Comparison of ENCODE assay signal across 18 cellular contexts in the genomic region with DNA sequence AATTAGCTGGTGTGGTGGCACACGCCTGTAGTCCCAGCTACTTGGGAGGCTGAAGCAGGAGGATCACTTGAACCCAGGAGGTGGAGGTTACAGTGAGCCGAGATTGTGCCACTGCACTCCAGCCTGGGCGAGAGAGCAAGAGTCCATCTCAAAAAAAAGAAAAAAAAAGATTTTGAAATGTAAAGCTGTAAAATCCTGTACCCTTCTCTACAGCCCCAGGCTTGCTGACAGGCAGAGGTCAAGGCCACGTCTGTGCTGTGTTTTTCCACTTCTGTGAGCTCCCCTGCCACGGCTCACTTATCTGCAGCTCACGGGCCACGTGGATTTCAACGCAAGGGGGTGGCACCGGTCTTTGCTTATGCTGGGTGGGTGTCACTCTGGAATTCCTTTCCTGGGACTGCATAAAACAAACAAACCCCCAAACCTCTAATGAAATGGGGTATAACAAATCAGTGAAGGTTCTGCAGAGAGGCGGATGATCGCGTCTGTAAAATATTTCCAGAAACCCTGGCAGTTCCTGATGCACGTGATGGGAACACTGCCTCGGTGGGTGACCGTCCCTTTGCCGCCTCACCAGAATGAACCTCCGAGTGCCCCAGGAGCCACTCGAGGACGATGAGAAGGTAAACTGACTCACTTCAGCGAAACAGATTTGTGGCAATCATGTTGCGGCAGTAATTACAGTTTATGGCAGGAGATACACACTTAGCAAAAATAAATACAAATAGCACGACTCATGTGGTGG. TPM values are rescaled to one million over a fixed set of nuclear protein-coding genes. Genes with fewer than 3 reads are reported as not detected.
A peak's percentile ranks its signal among the peaks of the same experiment; 100 is the strongest.
DNase-seq lines count a peak whose midpoint lies in the region; ATAC-seq and TF ChIP-seq lines count a peak whose summit lies in the region.
"Had no signal": no experiment of that assay in that cellular context is flagged by ENCODE, and none has a peak within 500 bp of the region (broad histone marks: within the 10 kb centered on the region; RNA-seq: fewer than 3 reads in every experiment).

No MANE protein-coding gene starts in this region.

- H2AFZ ChIP-seq in HCT116 (ENCODE audit: low read depth, low read length, poor library complexity, severe bottlenecking): no peak overlapping the region
- H2AFZ ChIP-seq in smooth muscle cell (ENCODE audit: low read depth): peak overlapping the region; percentile 54

- H3K79me2 ChIP-seq in HCT116 (ENCODE audit: insufficient read depth, low read length) (peaks cover 6% of the 10 kb centered on the region; the same call in 1 of the 2 replicates), smooth muscle cell (ENCODE audit: low read depth) (no peaks in the 10 kb centered on the region)

- no peak for ATAC-seq in HCT116
- ATAC-seq in stimulated activated effector memory CD8-positive, alpha-beta T cell treated with anti-CD3 and anti-CD28 coated beads, Interleukin-12 subunit alpha, Interleukin-12 subunit beta, amount 100 ng/mL, for 72 hours: no peak
- ATAC-seq: K562 had no signal

- WGBS in smooth muscle cell (ENCODE audit: low lambda C conversion rate): 52% methylated on average over 22 of the region's 22 CpGs

- TF ChIP-seq POLR2A in HCT116 (IDR thresholded peaks at IDR 0.05; ENCODE audit: borderline replicate concordance, extremely low read depth, insufficient read depth, insufficient read length): no peak

- no peak overlapping the region for H3K27ac Mint-ChIP-seq in stimulated activated effector memory CD8-positive, alpha-beta T cell treated with anti-CD3 and anti-CD28 coated beads, Interleukin-12 subunit alpha, Interleukin-12 subunit beta, amount 100 ng/mL, for 72 hours

- H4K20me1 ChIP-seq in BLaER1 (no peaks in the 10 kb centered on the region), HCT116 (ENCODE audit: insufficient read depth) (no peaks in the 10 kb centered on the region), smooth muscle cell (ENCODE audit: low read depth) (no peaks in the 10 kb centered on the region)

- TF ChIP-seq RAD21 in HCT116 (IDR thresholded peaks at IDR 0.05; ENCODE audit: low read depth): no peak

- DNase-seq in HCT116 (ENCODE audit: low read depth, low spot score) (no peak), choroid plexus epithelial cell (ENCODE audit: low read depth) (peak; percentile 40), smooth muscle cell (lab: John Stamatoyannopoulos, UW; ENCODE audit: unreplicated experiment) (no peak), HPDE6-E6E7 (ENCODE audit: extremely low spot score) (no peak), Ammon's horn (ENCODE audit: low spot score) (no peak)
- DNase-seq in stimulated activated effector memory CD8-positive, alpha-beta T cell treated with anti-CD3 and anti-CD28 coated beads, Interleukin-12 subunit alpha, Interleukin-12 subunit beta, amount 100 ng/mL, for 72 hours (ENCODE audit: low spot score in 2 of 2): no peak
- DNase-seq: C1 segment of cervical spinal cord, DND-41, GDM1, NCI-H1092 treated with DMSO at 0.1 percent for 48 hours, NCI-H2081, NCI-H510A, NCI-H774, SHP77 had no signal

- RAD21 ChIA-PET in HCT116 (lab: Charles Lee; ENCODE audit: low non-redundant PET in 1 of 2, low total read pairs in 2 of 2, uncharacterized antibody in 2 of 2, unreplicated experiment in 2 of 2): no interaction called here

- H3F3A ChIP-seq in smooth muscle cell (ENCODE audit: low read depth): no peaks in the 10 kb centered on the region

- H3K4me1 ChIP-seq in BLaER1 (peaks cover 43% of the 10 kb centered on the region), HCT116 (ENCODE audit: control insufficient read depth in 1 of 2, insufficient read depth in 2 of 2, low read length in 2 of 2) (peaks cover 16 to 46% of the 10 kb centered on the region in 2 experiments), smooth muscle cell (ENCODE audit: low read depth) (no peaks in the 10 kb centered on the region)

- BruUV-seq in HCT116 (replicated peaks; lab: Mats Ljungman, UMichigan): no TSS peak

- H3K9ac ChIP-seq in BLaER1: no peak overlapping the region
- H3K9ac ChIP-seq in HCT116 (ENCODE audit: low read length): no peak overlapping the region
- H3K9ac ChIP-seq in smooth muscle cell (ENCODE audit: low read depth): no peak overlapping the region

- H3K27me3 ChIP-seq in BLaER1 (no peaks in the 10 kb centered on the region; the same call in 1 of the 2 replicates), HCT116 (ENCODE audit: insufficient read depth, low read length) (no peaks in the 10 kb centered on the region), smooth muscle cell (ENCODE audit: low read depth) (no peaks in the 10 kb centered on the region)

- peaks cover 12% of the 10 kb centered on the region for H3K4me1 Mint-ChIP-seq in stimulated activated effector memory CD8-positive, alpha-beta T cell treated with anti-CD3 and anti-CD28 coated beads, Interleukin-12 subunit alpha, Interleukin-12 subunit beta, amount 100 ng/mL, for 72 hours

- H3K9me2 ChIP-seq in HCT116 (ENCODE audit: insufficient read depth): no peaks in the 10 kb centered on the region

- POLR2A ChIA-PET in HCT116 (lab: Charles Lee): interaction anchor here (1.6 kb wide), 1 partner anchor 13 kb away, joined by 5 read pairs; no protein-coding TSS in a partner anchor

- H3K9me3 ChIP-seq in BLaER1 (no peaks in the 10 kb centered on the region), HCT116 (ENCODE audit: control insufficient read depth in 1 of 2, insufficient read depth in 1 of 2, low read depth in 1 of 2, low read length in 2 of 2) (peaks cover 0 to 16% of the 10 kb centered on the region in 2 experiments; a peak in 1 of 4 replicates), smooth muscle cell (replicated peaks; ENCODE audit: low read depth) (no peaks in the 10 kb centered on the region)
- H3K9me3 ChIP-seq: HAP-1 had no signal

- H3K36me3 Mint-ChIP-seq in stimulated activated effector memory CD8-positive, alpha-beta T cell treated with anti-CD3 and anti-CD28 coated beads, Interleukin-12 subunit alpha, Interleukin-12 subunit beta, amount 100 ng/mL, for 72 hours: no peaks in the 10 kb centered on the region

- H3K4me3 ChIP-seq in BLaER1: no peak overlapping the region
- no peak overlapping the region for H3K4me3 ChIP-seq in HCT116 (replicated peaks in 1 of 2; ENCODE audit: low read depth in 1 of 2, low read length in 2 of 2)
- H3K4me3 ChIP-seq in choroid plexus epithelial cell (ENCODE audit: low read depth, low read length): no peak overlapping the region
- no peak overlapping the region for H3K4me3 ChIP-seq in smooth muscle cell
- H3K4me3 ChIP-seq: HAP-1, K562, SK-N-MC had no signal

- H3K27ac ChIP-seq in BLaER1 (no peak overlapping the region), HCT116 (ENCODE audit: low read depth, low read length) (no peak overlapping the region), smooth muscle cell (ENCODE audit: low read depth) (no peak overlapping the region)
- H3K27ac ChIP-seq: SK-N-MC had no signal

- CTCF ChIA-PET in HCT116 (lab: Charles Lee): interaction anchor here (1.2 kb wide), 1 partner anchor 50 kb away, joined by 3 read pairs; no protein-coding TSS in a partner anchor

- intact Hi-C loops in HCT116 (cut with micrococcal nuclease): no loop called here

- no peak for TF ChIP-seq CTCF in HCT116 (IDR thresholded peaks at IDR 0.05 in 2 of 3, conservative IDR thresholded peaks at IDR 0.05 in 1 of 3; ENCODE audit: borderline replicate concordance in 1 of 3, insufficient read depth in 1 of 3, low read depth in 2 of 3, low read length in 2 of 3)
- TF ChIP-seq CTCF in choroid plexus epithelial cell (conservative IDR thresholded peaks at IDR 0.05; ENCODE audit: low read depth, low read length): no peak
- TF ChIP-seq CTCF in smooth muscle cell (IDR thresholded peaks at IDR 0.05; ENCODE audit: borderline replicate concordance, insufficient read depth, poor library complexity, severe bottlenecking): no peak

- peak overlapping the region; percentile 68 for H3K4me2 ChIP-seq in BLaER1
- H3K4me2 ChIP-seq in HCT116 (ENCODE audit: low read length): 0 out of 2 replicates have a peak overlapping the region, but pooled peaks have one; percentile 0
- H3K4me2 ChIP-seq in smooth muscle cell: peak overlapping the region; percentile 37

- no peaks in the 10 kb centered on the region for H3K9me3 Mint-ChIP-seq in stimulated activated effector memory CD8-positive, alpha-beta T cell treated with anti-CD3 and anti-CD28 coated beads, Interleukin-12 subunit alpha, Interleukin-12 subunit beta, amount 100 ng/mL, for 72 hours

- H3K36me3 ChIP-seq in BLaER1 (no peaks in the 10 kb centered on the region), HCT116 (ENCODE audit: control insufficient read depth in 1 of 2, insufficient read depth in 2 of 2, low read length in 2 of 2) (no peaks in the 10 kb centered on the region; a peak in 1 of 4 replicates), smooth muscle cell (ENCODE audit: low read depth) (no peaks in the 10 kb centered on the region)
- H3K36me3 ChIP-seq: HAP-1 had no signal

- H3K4me3 Mint-ChIP-seq in stimulated activated effector memory CD8-positive, alpha-beta T cell treated with anti-CD3 and anti-CD28 coated beads, Interleukin-12 subunit alpha, Interleukin-12 subunit beta, amount 100 ng/mL, for 72 hours: no peak overlapping the region

TF ChIP-seq in HCT116, 20 proteins besides CTCF, POLR2A, EP300 and RAD21 (continues in another document):
- TF ChIP-seq TCF7L2 (IDR thresholded peaks at IDR 0.05; ENCODE audit: borderline replicate concordance, extremely low read depth, insufficient read depth, insufficient read length) (no peak), CBX3 (IDR thresholded peaks at IDR 0.05; ENCODE audit: low read depth) (no peak), EGR1 (IDR thresholded peaks at IDR 0.05; ENCODE audit: low read depth) (no peak), JUND (IDR thresholded peaks at IDR 0.05) (no peak), ZFX (IDR thresholded peaks at IDR 0.05) (no peak), SIN3A (IDR thresholded peaks at IDR 0.05; ENCODE audit: low read depth) (no peak), POLR2AphosphoS5 (IDR thresholded peaks at IDR 0.05; ENCODE audit: low read depth, low read length) (no peak), EZH2 (IDR thresholded peaks at IDR 0.05) (no peak), CEBPB (IDR thresholded peaks at IDR 0.05; ENCODE audit: low read depth) (no peak)

RNA-seq across cellular contexts. Expression of a gene that starts 44.0 kb away (rescaled TPM):
- 135 TPM for total RNA-seq in HCT116 (2021; ENCODE audit: unreplicated experiment)
- 127 and 143 TPM in 2 replicates for polyA plus RNA-seq in HCT116 (2012)
- 117 and 140 TPM in 2 replicates for total RNA-seq in smooth muscle cell
- 131 and 164 TPM in 2 replicates for polyA plus RNA-seq in smooth muscle cell

Comparison
In these comparisons a context has a peak if more than half of its experiments do, and no peak if none do; other contexts are left out.
1. H3K4me2 ChIP-seq: peak in every context shown above with its lines; median percentile 68 in BLaER1; 37 in smooth muscle cell; 0 in HCT116.